In the genomic region with DNA sequence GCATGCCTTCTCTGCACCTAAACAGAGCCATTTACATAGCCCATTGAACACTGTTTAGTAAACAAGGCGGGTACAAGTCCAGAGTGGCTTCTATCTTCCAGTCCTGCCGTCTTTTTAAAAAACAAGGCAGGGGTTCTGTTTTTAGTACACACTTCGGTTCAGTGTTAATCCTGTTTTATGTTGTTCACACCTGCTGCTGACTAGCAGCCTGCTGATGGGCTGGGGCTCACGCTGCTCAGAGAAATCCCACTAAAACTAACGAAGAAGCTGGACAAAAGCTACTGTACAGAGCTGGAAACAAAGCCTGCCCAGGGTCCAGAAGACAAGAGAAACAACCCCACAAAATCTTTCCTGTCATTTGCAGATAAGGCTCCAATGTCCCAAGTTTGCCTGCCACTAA, we compare ENCODE assay signal across 20 cellular contexts. TPM values are rescaled to one million over a fixed set of nuclear protein-coding genes. Genes with fewer than 3 reads are reported as not detected.
"Had no signal": no experiment of that assay in that cellular context is flagged by ENCODE, and none has a peak within 500 bp of the region (broad histone marks: within the 10 kb centered on the region; RNA-seq: fewer than 3 reads in every experiment).

No MANE protein-coding gene starts in this region.

- ATAC-seq: activated CD8-positive, alpha-beta T cell treated with anti-CD3 and anti-CD28 coated beads, Interleukin-2, amount 10 ng/mL, durations not matched to agents 7 days and 5 days; activated T-cell treated with anti-CD3 and anti-CD28 coated beads, Interleukin-2, amount 50 U/mL, for 72 hours; lower lobe of right lung; right lobe of liver; stimulated activated naive CD8-positive, alpha-beta T cell treated with anti-CD3 and anti-CD28 coated beads, Interleukin-15, amount 100 ng/mL, for 72 hours; upper lobe of right lung had no signal

- H3K4me3 ChIP-seq: coronary artery, esophagus squamous epithelium, lower lobe of right lung, prostate gland, right lobe of liver, smooth muscle cell, upper lobe of right lung had no signal

- H3K36me3 ChIP-seq: esophagus squamous epithelium, lower lobe of right lung, prostate gland, right lobe of liver, upper lobe of right lung had no signal

- H3K27ac Mint-ChIP-seq: activated CD8-positive, alpha-beta T cell treated with anti-CD3 and anti-CD28 coated beads, Interleukin-2, amount 10 ng/mL, durations not matched to agents 7 days and 5 days; activated naive CD8-positive, alpha-beta T cell; activated T-cell treated with anti-CD3 and anti-CD28 coated beads, Interleukin-2, amount 50 U/mL, for 72 hours; nephron progenitor cell; stimulated activated naive CD8-positive, alpha-beta T cell treated with anti-CD3 and anti-CD28 coated beads, Interleukin-15, amount 100 ng/mL, for 72 hours; WTC11 had no signal

- H3K4me1 Mint-ChIP-seq: central memory CD8-positive, alpha-beta T cell; stimulated activated naive CD8-positive, alpha-beta T cell treated with anti-CD3 and anti-CD28 coated beads, Interleukin-15, amount 100 ng/mL, for 72 hours had no signal

- H3K36me3 Mint-ChIP-seq: activated naive CD8-positive, alpha-beta T cell; WTC11 had no signal

- H3K27ac ChIP-seq: coronary artery, esophagus squamous epithelium, lower lobe of right lung, prostate gland, right lobe of liver, upper lobe of right lung had no signal

- H3K27me3 Mint-ChIP-seq: activated naive CD8-positive, alpha-beta T cell; central memory CD8-positive, alpha-beta T cell; stimulated activated naive CD8-positive, alpha-beta T cell treated with anti-CD3 and anti-CD28 coated beads, Interleukin-15, amount 100 ng/mL, for 72 hours had no signal

- H3K4me3 Mint-ChIP-seq: activated CD8-positive, alpha-beta T cell treated with anti-CD3 and anti-CD28 coated beads, Interleukin-2, amount 10 ng/mL, durations not matched to agents 7 days and 5 days; activated naive CD8-positive, alpha-beta T cell; activated T-cell treated with anti-CD3 and anti-CD28 coated beads, Interleukin-2, amount 50 U/mL, for 72 hours; central memory CD8-positive, alpha-beta T cell; nephron progenitor cell; stimulated activated naive CD8-positive, alpha-beta T cell treated with anti-CD3 and anti-CD28 coated beads, Interleukin-15, amount 100 ng/mL, for 72 hours; WTC11 had no signal

- H3K4me1 ChIP-seq: lower lobe of right lung, prostate gland, right lobe of liver, upper lobe of right lung had no signal

- DNase-seq: activated CD4-positive, alpha-beta T cell treated with anti-CD3 and anti-CD28 coated beads for 4 hours; activated CD8-positive, alpha-beta memory T cell treated with anti-CD3 and anti-CD28 coated beads, Interleukin-2, amount 50 U/mL, for 4 hours; activated CD8-positive, alpha-beta T cell treated with anti-CD3 and anti-CD28 coated beads, Interleukin-2, amount 10 ng/mL, durations not matched to agents 7 days and 5 days; activated gamma-delta T cell treated with Interleukin-2 at 50 U/mL for 16 hours; activated T-cell treated with anti-CD3 and anti-CD28 coated beads, Interleukin-2, amount 50 U/mL, for 72 hours; amniotic stem cell; effector CD4-positive, alpha-beta T cell; esophagus squamous epithelium; lower lobe of right lung; nephron progenitor cell; right lobe of liver; stimulated activated naive CD8-positive, alpha-beta T cell treated with anti-CD3 and anti-CD28 coated beads, Interleukin-15, amount 100 ng/mL, for 72 hours; upper lobe of right lung had no signal

- H3K27me3 ChIP-seq: esophagus squamous epithelium, right lobe of liver had no signal

- H3K9me3 ChIP-seq: esophagus squamous epithelium, lower lobe of right lung, prostate gland, right lobe of liver, upper lobe of right lung had no signal

- H3K9me3 Mint-ChIP-seq: nephron progenitor cell; stimulated activated naive CD8-positive, alpha-beta T cell treated with anti-CD3 and anti-CD28 coated beads, Interleukin-15, amount 100 ng/mL, for 72 hours; WTC11 had no signal

RNA-seq across cellular contexts. Expression of a gene that starts 13.2 kb away (rescaled TPM):
- total RNA-seq: activated CD8-positive, alpha-beta T cell treated with anti-CD3 and anti-CD28 coated beads, Interleukin-2, amount 10 ng/mL, durations not matched to agents 7 days and 5 days; activated T-cell treated with anti-CD3 and anti-CD28 coated beads, Interleukin-2, amount 50 U/mL, for 72 hours; osteoblast; smooth muscle cell had no signal
